ENCODE assay signal across 8 cellular contexts in genomic region chr17:28227278-28228108, GRCh38.
DNase-seq lines count a peak whose midpoint lies in the region; ATAC-seq and TF ChIP-seq lines count a peak whose summit lies in the region.

No MANE protein-coding gene starts in this region.

- H3K4me3 ChIP-seq in HFF-Myc (replicated peaks; ENCODE audit: low read depth, low read length) = peak overlapping the region; percentile 29
- H3K4me3 ChIP-seq in duodenal mucosa (ENCODE audit: low read depth in 1 of 2, low read length in 2 of 2) = peak overlapping the region; percentile 72 to 79
- H3K4me3 ChIP-seq in thoracic aorta = peak overlapping the region; percentile 60

- peaks cover 4 to 10% of the 10 kb centered on the region in 2 donors for H3K4me1 ChIP-seq in duodenal mucosa (ENCODE audit: control insufficient read depth in 1 of 2, insufficient read depth in 2 of 2, low read length in 2 of 2)
- peaks cover 0 to 9% of the 10 kb centered on the region in 2 donors for H3K4me1 ChIP-seq in thoracic aorta (ENCODE audit: control insufficient read depth in 1 of 2, low read depth in 2 of 2)

- no peak for TF ChIP-seq CTCF in HFF-Myc (IDR thresholded peaks at IDR 0.05; ENCODE audit: low read depth, low read length, missing control alignments)
- TF ChIP-seq CTCF in thoracic aorta (IDR thresholded peaks at IDR 0.05) = no peak

- DNase-seq in AG08395 (ENCODE audit: low spot score) (peak; percentile 29), HFF-Myc (ENCODE audit: extremely low read depth, low read depth) (no peak), SK-N-DZ (ENCODE audit: low spot score) (peak; percentile 87), memory B cell (ENCODE audit: low spot score in 2 of 2) (peak in 1 of 2 donors; percentile 14), thoracic aorta (ENCODE audit: low spot score) (no peak)

- H3K27ac Mint-ChIP-seq in memory B cell = no peak overlapping the region

- H3K27me3 Mint-ChIP-seq in memory B cell = peaks cover 24% of the 10 kb centered on the region

- H3K36me3 Mint-ChIP-seq in memory B cell = no peaks in the 10 kb centered on the region

- H3K36me3 ChIP-seq in duodenal mucosa (ENCODE audit: control insufficient read depth in 1 of 2, insufficient read depth in 2 of 2, low read length in 2 of 2) = no peaks in the 10 kb centered on the region
- no peaks in the 10 kb centered on the region for H3K36me3 ChIP-seq in thoracic aorta

- H3K27me3 ChIP-seq in duodenal mucosa (ENCODE audit: control insufficient read depth in 1 of 2, insufficient read depth in 2 of 2, low read length in 2 of 2) = peaks cover 3 to 17% of the 10 kb centered on the region in 2 donors
- H3K27me3 ChIP-seq in thoracic aorta (replicated peaks; ENCODE audit: insufficient read depth) = no peaks in the 10 kb centered on the region

- peak; percentile 24 for ATAC-seq in memory B cell (ENCODE audit: low read depth)
- no peak for ATAC-seq in thoracic aorta (ENCODE audit: insufficient number of reproducible peaks, low FRiP score, low read depth)
- no peak for ATAC-seq in HG02571 (IDR thresholded peaks at IDR 0.05; ENCODE audit: unreplicated experiment)
- ATAC-seq in HG03460 (IDR thresholded peaks at IDR 0.05; ENCODE audit: unreplicated experiment) = no peak

- H3K9ac ChIP-seq in duodenal mucosa (ENCODE audit: low read depth in 1 of 2, low read length in 2 of 2) = peak overlapping the region; percentile 51 to 59

- H3K4me1 Mint-ChIP-seq in memory B cell = peaks cover 4% of the 10 kb centered on the region

- peak overlapping the region; percentile 10 for H3K27ac ChIP-seq in duodenal mucosa (ENCODE audit: low read depth, low read length)
- H3K27ac ChIP-seq in thoracic aorta = no peak overlapping the region

- H3K9me3 ChIP-seq in duodenal mucosa (ENCODE audit: control insufficient read depth in 1 of 2, low read length in 2 of 2) (no peaks in the 10 kb centered on the region), thoracic aorta (no peaks in the 10 kb centered on the region)

- H3K4me3 Mint-ChIP-seq in memory B cell = peak overlapping the region; percentile 63

- no peaks in the 10 kb centered on the region for H3K9me3 Mint-ChIP-seq in memory B cell

Comparison
In these comparisons a context has a peak if more than half of its experiments do, and no peak if none do; other contexts are left out.
1. DNase-seq: peak in AG08395 (single experiment) and SK-N-DZ (single experiment); none in HFF-Myc (single experiment) and thoracic aorta (single experiment).
2. Peak in every context shown above with its lines, with median percentiles within 50 percentile points of each other: H3K4me3 ChIP-seq.